Comparison of ENCODE assay signal across 10 cellular contexts in the genomic region with DNA sequence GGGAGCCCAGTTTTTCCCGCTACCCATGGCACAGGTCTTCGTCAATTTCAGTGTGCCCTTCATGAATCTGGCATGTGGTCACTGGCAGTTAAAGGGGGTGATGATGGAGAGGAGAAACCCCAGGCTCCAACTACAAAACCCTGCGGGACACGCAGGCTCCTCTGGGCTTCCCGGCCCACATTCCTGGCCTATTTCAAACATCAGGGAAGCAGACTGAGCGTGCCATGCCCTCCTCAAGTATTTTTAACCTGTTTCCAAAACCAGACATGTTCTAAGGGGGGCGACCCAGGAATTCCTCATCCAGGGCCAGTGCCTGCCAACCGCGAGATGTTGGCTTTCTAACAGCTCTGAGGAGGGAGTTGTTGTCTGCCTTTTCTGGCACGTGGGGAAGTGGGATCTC.
DNase-seq lines count a peak whose midpoint lies in the region; TF ChIP-seq lines count a peak whose summit lies in the region.
"Had no signal": no experiment of that assay in that cellular context is flagged by ENCODE, and none has a peak within 500 bp of the region (broad histone marks: within the 10 kb centered on the region; RNA-seq: fewer than 3 reads in every experiment).

No MANE protein-coding gene starts in this region.

- H3K27me3 ChIP-seq in H9 (ENCODE audit: insufficient read depth, low read length) (no peaks in the 10 kb centered on the region), layer of hippocampus (ENCODE audit: control insufficient read depth, insufficient read depth, low read length) (no peaks in the 10 kb centered on the region), stomach smooth muscle (ENCODE audit: control insufficient read depth in 1 of 2, insufficient read depth in 2 of 2, low read length in 2 of 2) (no peaks in the 10 kb centered on the region)

- H2BK5ac ChIP-seq in H9 (ENCODE audit: insufficient read length, low read length) = no peak overlapping the region

- no peak overlapping the region for H3K23ac ChIP-seq in H9 (ENCODE audit: insufficient read length, low read depth, low read length)

- H2AFZ ChIP-seq in H9 (ENCODE audit: low read length) = no peak overlapping the region

- H4K20me1 ChIP-seq in H9 (ENCODE audit: control insufficient read depth, insufficient read depth, insufficient read length) = peaks cover 6% of the 10 kb centered on the region

- peaks cover 0 to 10% of the 10 kb centered on the region in 2 donors for H3K36me3 ChIP-seq in stomach smooth muscle (ENCODE audit: control insufficient read depth in 2 of 2, insufficient read depth in 2 of 2, low read length in 2 of 2)

- H3K23me2 ChIP-seq in H9 (ENCODE audit: insufficient read length, low read depth, low read length, poor library complexity, severe bottlenecking) = no peaks in the 10 kb centered on the region

- H3K4me2 ChIP-seq in H9 (ENCODE audit: insufficient read depth, insufficient read length, low read length) = no peak overlapping the region

- H3K56ac ChIP-seq in H9 (ENCODE audit: insufficient read length, low read depth, low read length) = no peak overlapping the region

- no peak overlapping the region for H2BK15ac ChIP-seq in H9 (ENCODE audit: low read depth, low read length)

- H3T11ph ChIP-seq in H9 (ENCODE audit: low read length) = no peak overlapping the region

- H3K36me3 Mint-ChIP-seq in H9 (ENCODE audit: insufficient read depth in 1 of 3, low read depth in 3 of 3) = peaks cover 10 to 22% (median 18%) of the 10 kb centered on the region in 3 experiments

- no peak overlapping the region for H3K4me3 Mint-ChIP-seq in H9

- H3K79me2 ChIP-seq in H9 (ENCODE audit: insufficient read depth, low read length) = peaks cover 4% of the 10 kb centered on the region; the same call in 1 of the 2 replicates

- H2BK12ac ChIP-seq in H9 (ENCODE audit: insufficient read length, low read depth, low read length) = no peak overlapping the region

- H3K9me3 Mint-ChIP-seq in H9 = no peaks in the 10 kb centered on the region

- H3K9me3 ChIP-seq in H9 (ENCODE audit: control insufficient read depth, low read depth, low read length) = no peaks in the 10 kb centered on the region
- H3K9me3 ChIP-seq in stomach smooth muscle (ENCODE audit: control insufficient read depth in 2 of 2, low read length in 2 of 2) = no peaks in the 10 kb centered on the region

- no peak overlapping the region for H4K91ac ChIP-seq in H9 (ENCODE audit: insufficient read length, low read depth, low read length)

- H3K27me3 Mint-ChIP-seq in H9 (ENCODE audit: low read depth) = no peaks in the 10 kb centered on the region

- peak overlapping the region in 1 of 2 donors; percentile 47 for H3K4me3 ChIP-seq in stomach smooth muscle (ENCODE audit: low read length in 2 of 2)
- H3K4me3 ChIP-seq: lung had no signal

- H3K27ac ChIP-seq in H9 (ENCODE audit: insufficient read length, low read depth, low read length) (no peak overlapping the region), layer of hippocampus (ENCODE audit: low read depth, low read length) (peak overlapping the region; percentile 49), stomach smooth muscle (ENCODE audit: low read length) (peak overlapping the region; percentile 49)

- no CpG with 5 or more reads among the region's 10 CpGs for WGBS in H9 (ENCODE audit: extremely low coverage, insufficient read length, low lambda C conversion rate)

- no peak overlapping the region for H3K4ac ChIP-seq in H9 (ENCODE audit: low read depth, low read length)

- no peak for TF ChIP-seq CTCF in H9 (conservative IDR thresholded peaks at IDR 0.05)

- peaks cover 8% of the 10 kb centered on the region for H3K79me1 ChIP-seq in H9 (ENCODE audit: insufficient read depth, low read depth, low read length, poor library complexity, severe bottlenecking)

- DNase-seq in H9 (no peak), astrocyte of the hippocampus (ENCODE audit: low read depth, low spot score) (peak; percentile 87), germinal center (ENCODE audit: low spot score) (no peak), NCI-H128 (lab: John Stamatoyannopoulos, UW; ENCODE audit: unreplicated experiment) (no peak)
- no peak for DNase-seq in activated CD8-positive, alpha-beta memory T cell treated with anti-CD3 and anti-CD28 coated beads, Interleukin-2, amount 50 U/mL, for 4 hours
- DNase-seq: activated CD4-positive, alpha-beta T cell treated with anti-CD3 and anti-CD28 coated beads, Interleukin-2, amount 50 U/mL, for 4 hours; DMS 273 treated with DMSO at 0.1 percent for 48 hours had no signal

- H3K4me1 Mint-ChIP-seq in H9 = peaks cover 64 to 71% of the 10 kb centered on the region in 2 experiments

- H2BK20ac ChIP-seq in H9 (ENCODE audit: low read depth, low read length, poor library complexity, severe bottlenecking) = no peak overlapping the region

- no peak overlapping the region for H4K5ac ChIP-seq in H9 (ENCODE audit: insufficient read length, low read depth, low read length)

- H2BK120ac ChIP-seq in H9 (ENCODE audit: low read depth, low read length, poor library complexity, severe bottlenecking) = no peak overlapping the region

- H3K27ac Mint-ChIP-seq in H9 = peak overlapping the region; percentile 51 to 68 (median 57); a peak in 2 of 7 replicates

- no peak overlapping the region for H3K14ac ChIP-seq in H9 (ENCODE audit: insufficient read depth, low read length)

- H4K8ac ChIP-seq in H9 (replicated peaks; ENCODE audit: insufficient read length, low read depth, low read length) = no peak overlapping the region

- no peak overlapping the region for H3K9ac ChIP-seq in H9 (ENCODE audit: extremely low read depth, insufficient read length, low read length)
- H3K9ac ChIP-seq in stomach smooth muscle (ENCODE audit: low read length in 2 of 2) = no peak overlapping the region

- H2AK5ac ChIP-seq in H9 (ENCODE audit: insufficient read length, low read length) = no peak overlapping the region

- no peak overlapping the region for H3K18ac ChIP-seq in H9 (ENCODE audit: insufficient read length, low read depth, low read length)

- peaks cover 3% of the 10 kb centered on the region; the same call in 1 of the 2 replicates for H3K4me1 ChIP-seq in H9 (ENCODE audit: insufficient read depth, low read length)
- peaks cover 76% of the 10 kb centered on the region for H3K4me1 ChIP-seq in stomach smooth muscle (ENCODE audit: control insufficient read depth, insufficient read depth, low read length)
